ENCODE assay signal across 1 cellular context in genomic region chr17:61635913-61636432, GRCh38.
TF ChIP-seq lines count a peak whose summit lies in the region.

No MANE protein-coding gene starts in this region.

TF ChIP-seq in WTC11, 78 proteins besides CTCF, POLR2A, EP300 and RAD21 (continued from another document):
- TF ChIP-seq ZNF512 (CRISPR knock-in tag; IDR thresholded peaks at IDR 0.05; ENCODE audit: borderline replicate concordance) (no peak), TP53 (CRISPR knock-in tag; IDR thresholded peaks at IDR 0.05) (no peak), SMAD4 (CRISPR knock-in tag; IDR thresholded peaks at IDR 0.05) (no peak), SOX15 (CRISPR knock-in tag; IDR thresholded peaks at IDR 0.05) (no peak), ATF3 (CRISPR knock-in tag; conservative IDR thresholded peaks at IDR 0.05) (no peak)
- TF ChIP-seq, protein P1, sequence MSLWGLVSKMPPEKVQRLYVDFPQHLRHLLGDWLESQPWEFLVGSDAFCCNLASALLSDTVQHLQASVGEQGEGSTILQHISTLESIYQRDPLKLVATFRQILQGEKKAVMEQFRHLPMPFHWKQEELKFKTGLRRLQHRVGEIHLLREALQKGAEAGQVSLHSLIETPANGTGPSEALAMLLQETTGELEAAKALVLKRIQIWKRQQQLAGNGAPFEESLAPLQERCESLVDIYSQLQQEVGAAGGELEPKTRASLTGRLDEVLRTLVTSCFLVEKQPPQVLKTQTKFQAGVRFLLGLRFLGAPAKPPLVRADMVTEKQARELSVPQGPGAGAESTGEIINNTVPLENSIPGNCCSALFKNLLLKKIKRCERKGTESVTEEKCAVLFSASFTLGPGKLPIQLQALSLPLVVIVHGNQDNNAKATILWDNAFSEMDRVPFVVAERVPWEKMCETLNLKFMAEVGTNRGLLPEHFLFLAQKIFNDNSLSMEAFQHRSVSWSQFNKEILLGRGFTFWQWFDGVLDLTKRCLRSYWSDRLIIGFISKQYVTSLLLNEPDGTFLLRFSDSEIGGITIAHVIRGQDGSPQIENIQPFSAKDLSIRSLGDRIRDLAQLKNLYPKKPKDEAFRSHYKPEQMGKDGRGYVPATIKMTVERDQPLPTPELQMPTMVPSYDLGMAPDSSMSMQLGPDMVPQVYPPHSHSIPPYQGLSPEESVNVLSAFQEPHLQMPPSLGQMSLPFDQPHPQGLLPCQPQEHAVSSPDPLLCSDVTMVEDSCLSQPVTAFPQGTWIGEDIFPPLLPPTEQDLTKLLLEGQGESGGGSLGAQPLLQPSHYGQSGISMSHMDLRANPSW (CRISPR knock-in tag; conservative IDR thresholded peaks at IDR 0.05; ENCODE audit: low read depth) = no peak
